9 cellular contexts compared by ENCODE assay signal in genomic region chr1:27152829-27153548, GRCh38. TPM values are rescaled to one million over a fixed set of nuclear protein-coding genes. Genes with fewer than 3 reads are reported as not detected.
A peak's percentile ranks its signal among the peaks of the same experiment; 100 is the strongest.
DNase-seq lines count a peak whose midpoint lies in the region; ATAC-seq and TF ChIP-seq lines count a peak whose summit lies in the region.
"Had no signal": no experiment of that assay in that cellular context is flagged by ENCODE, and none has a peak within 500 bp of the region (broad histone marks: within the 10 kb centered on the region; RNA-seq: fewer than 3 reads in every experiment).

No MANE protein-coding gene starts in this region.

- H3K27me3 Mint-ChIP-seq in nephron progenitor cell (ENCODE audit: low read depth, poor library complexity), result no peaks in the 10 kb centered on the region

- H3K4me1 ChIP-seq in BE2C, result peaks cover 3% of the 10 kb centered on the region; the same call in 1 of the 2 replicates
- peaks cover 21% of the 10 kb centered on the region for H3K4me1 ChIP-seq in NT2/D1 (ENCODE audit: insufficient read depth, insufficient read length)
- H3K4me1 ChIP-seq in ectodermal cell (ENCODE audit: control insufficient read depth, insufficient read depth, low read length), result peaks cover 23% of the 10 kb centered on the region

- DNase-seq in BE2C (no peak), NT2/D1 (ENCODE audit: low read depth, low spot score) (no peak), nephron progenitor cell (no peak), NCI-H526 treated with DMSO at 0.1 percent for 48 hours (lab: John Stamatoyannopoulos, UW) (no peak), NCI-H187 (lab: John Stamatoyannopoulos, UW) (no peak)
- no peak for DNase-seq in activated CD8-positive, alpha-beta memory T cell treated with anti-CD3 and anti-CD28 coated beads, Interleukin-2, amount 50 U/mL, for 4 hours
- DNase-seq: KBM-7 had no signal

- H3K36me3 ChIP-seq in BE2C, result no peaks in the 10 kb centered on the region
- peaks cover 42% of the 10 kb centered on the region for H3K36me3 ChIP-seq in NT2/D1 (ENCODE audit: insufficient read depth, insufficient read length, low read length)
- H3K36me3 ChIP-seq in ectodermal cell (ENCODE audit: control insufficient read depth, insufficient read depth, low read length), result no peaks in the 10 kb centered on the region

- peak overlapping the region; percentile 93 for H3K4me3 Mint-ChIP-seq in nephron progenitor cell

- TF ChIP-seq CTCF in BE2C (IDR thresholded peaks at IDR 0.05; ENCODE audit: low read depth, low read length) (no peak), nephron progenitor cell (IDR thresholded peaks at IDR 0.05) (no peak)

- H3K36me3 Mint-ChIP-seq in nephron progenitor cell (ENCODE audit: low read depth), result no peaks in the 10 kb centered on the region

- H3K27me3 ChIP-seq in BE2C (no peaks in the 10 kb centered on the region), NT2/D1 (ENCODE audit: insufficient read depth, insufficient read length) (no peaks in the 10 kb centered on the region), ectodermal cell (ENCODE audit: control insufficient read depth, insufficient read depth, low read length, poor library complexity, severe bottlenecking) (no peaks in the 10 kb centered on the region)

- H3K4me1 Mint-ChIP-seq in nephron progenitor cell, result peaks cover 59% of the 10 kb centered on the region

- no peak overlapping the region for H3K27ac ChIP-seq in ectodermal cell (ENCODE audit: insufficient read depth, low read depth, low read length, poor library complexity, severe bottlenecking)

- H3K9me3 Mint-ChIP-seq in nephron progenitor cell, result peaks cover 5% of the 10 kb centered on the region

- H3K9ac ChIP-seq in NT2/D1 (ENCODE audit: insufficient read length, low read depth), result peak overlapping the region; percentile 92

- peak overlapping the region; percentile 16; the same call in 1 of the 2 replicates for H3K4me3 ChIP-seq in BE2C (ENCODE audit: low read depth, low read length)
- H3K4me3 ChIP-seq in NT2/D1 (ENCODE audit: insufficient read length, low read depth), result peak overlapping the region; percentile 70
- H3K4me3 ChIP-seq in ectodermal cell (ENCODE audit: insufficient read depth, low read depth, low read length), result peak overlapping the region; percentile 20

- 91 to 92% methylated on average over 2 of the region's 2 CpGs for WGBS in ectodermal cell, 2 experiments

- H3K9me3 ChIP-seq in BE2C (no peaks in the 10 kb centered on the region), NT2/D1 (ENCODE audit: insufficient read depth, low read length) (no peaks in the 10 kb centered on the region), ectodermal cell (ENCODE audit: control insufficient read depth, low read length) (no peaks in the 10 kb centered on the region)

- ATAC-seq in activated CD4-positive, CD25-positive, alpha-beta regulatory T cell treated with anti-CD3 and anti-CD28 coated beads, Interleukin-2, amount 50 U/mL, for 24 hours, result no peak

- peak overlapping the region; percentile 12 for H3K27ac Mint-ChIP-seq in nephron progenitor cell

RNA-seq across cellular contexts. Expression of gene SLC9A1, which starts 1.9 kb away (rescaled TPM):
- 15.6 TPM for polyA plus RNA-seq in BE2C (2012; ENCODE audit: insufficient read depth, insufficient read length, low read depth)
- 34.9 TPM for polyA plus RNA-seq in ectodermal cell (2013, experiment 1 of 4)
- polyA plus RNA-seq in ectodermal cell (2013, experiment 2 of 4), result 33.3 TPM
- 21.6 TPM for polyA plus RNA-seq in ectodermal cell (2013, experiment 3 of 4)
- polyA plus RNA-seq in ectodermal cell (2013, experiment 4 of 4), result 25.2 TPM

Comparison
In these comparisons a context has a peak if more than half of its experiments do, and no peak if none do; other contexts are left out.
1. H3K4me3 ChIP-seq: peak in every context shown above with its lines; median percentile 70 in NT2/D1; 20 in ectodermal cell; 16 in BE2C.